Comparison of ENCODE assay signal across 8 cellular contexts in genomic region chr7:120805636-120806388, GRCh38. TPM values are rescaled to one million over a fixed set of nuclear protein-coding genes. Genes with fewer than 3 reads are reported as not detected.
DNase-seq lines count a peak whose midpoint lies in the region; ATAC-seq, FAIRE-seq and TF ChIP-seq lines count a peak whose summit lies in the region.

No MANE protein-coding gene starts in this region.

- H2AFZ ChIP-seq in H1 (ENCODE audit: low read length) = no peak overlapping the region

- TF ChIP-seq EP300 in H1 (IDR thresholded peaks at IDR 0.05; ENCODE audit: borderline replicate concordance in 1 of 2, low read depth in 2 of 2, low read length in 2 of 2) (no peak), suprapubic skin (IDR thresholded peaks at IDR 0.05) (no peak)

- TF ChIP-seq POLR2A in H1 (IDR thresholded peaks at IDR 0.05; ENCODE audit: control extremely low read depth in 1 of 2, low read depth in 2 of 2, low read length in 2 of 2) = no peak
- TF ChIP-seq POLR2A in suprapubic skin (IDR thresholded peaks at IDR 0.05) = no peak

- no peaks in the 10 kb centered on the region for H3K23me2 ChIP-seq in H1 (ENCODE audit: low read depth, low read length)

- 0 out of 2 replicates have a peak, but pooled peaks cover 3% of the 10 kb centered on the region for H3K4me1 Mint-ChIP-seq in WTC11

- CTCF ChIA-PET in WTC11 (lab: Charles Lee) = interaction anchor here (0.6 to 3.0 kb wide), 15 partner anchors 8 to 302 kb away, joined by 3 to 28 read pairs (median 4); partner anchors contain the start of gene ING3
- CTCF ChIA-PET in H1 (lab: Charles Lee; ENCODE audit: partially characterized antibody) = interaction anchor here (0.7 to 4.0 kb wide), 37 partner anchors 10 to 1190 kb away, joined by 3 to 28 read pairs (median 4); no protein-coding TSS in a partner anchor

- peak; percentile 79 to 84 for TF ChIP-seq RAD21 in H1 (IDR thresholded peaks at IDR 0.05 in 1 of 2, conservative IDR thresholded peaks at IDR 0.05 in 1 of 2; ENCODE audit: low read depth in 2 of 2, low read length in 2 of 2)

- H3K9ac ChIP-seq in H1 (replicated peaks in 1 of 4; ENCODE audit: extremely low read depth in 1 of 4, low read depth in 3 of 4, low read length in 3 of 4) = no peak overlapping the region

- H3K27me3 ChIP-seq in H1 (replicated peaks in 1 of 4; ENCODE audit: control insufficient read depth in 3 of 4, extremely low read depth in 1 of 4, insufficient read depth in 3 of 4, low read length in 3 of 4) (no peaks in the 10 kb centered on the region), suprapubic skin (no peaks in the 10 kb centered on the region)

- no peak overlapping the region for H2BK15ac ChIP-seq in H1 (ENCODE audit: low read length)

- H3K14ac ChIP-seq in H1 (ENCODE audit: insufficient read length) = no peak overlapping the region

- peak; percentile 5 for DNase-seq in AG09319 (ENCODE audit: extremely low read depth, low read depth)
- DNase-seq in GM18507 (ENCODE audit: extremely low spot score, insufficient read length, low read depth) = peak; percentile 8
- peak; percentile 45 for DNase-seq in NCI-H2081 treated with DMSO at 0.1 percent for 48 hours (lab: John Stamatoyannopoulos, UW)
- DNase-seq in WTC11 (ENCODE audit: low spot score) = peak; percentile 66
- peak; percentile 31 to 80 for DNase-seq in H1 (ENCODE audit: low read depth in 1 of 2, low spot score in 2 of 2)
- peak in 1 of 3 donors; percentile 78 for DNase-seq in mucosa of descending colon
- DNase-seq in suprapubic skin (ENCODE audit: low spot score in 2 of 2) = no peak

- no peaks in the 10 kb centered on the region for H3K79me2 ChIP-seq in H1 (ENCODE audit: control insufficient read depth in 1 of 2, insufficient read depth in 2 of 2, low read length in 2 of 2)

- no peak overlapping the region for H3K4me2 ChIP-seq in H1 (ENCODE audit: insufficient read depth in 1 of 2, low read depth in 2 of 2, low read length in 2 of 2)

- H2BK20ac ChIP-seq in H1 (ENCODE audit: low read length) = no peak overlapping the region

- WGBS in H1 (ENCODE audit: extremely low coverage in 1 of 2, insufficient coverage in 1 of 2, insufficient read length in 1 of 2, insufficient replicate concordance in 2 of 2, low coverage in 1 of 2, low lambda C conversion rate in 2 of 2, missing lambda C conversion rate in 1 of 2), 2 experiments = 58% methylated on average over 3 of the region's 3 CpGs; no CpG with 5 or more reads in 1 of the 2 experiments
- 24% methylated on average over 3 of the region's 3 CpGs for WGBS in suprapubic skin

- no peak overlapping the region for H3K56ac ChIP-seq in H1 (replicated peaks; ENCODE audit: insufficient read length, low read depth, low read length)

- no peak overlapping the region for H4K5ac ChIP-seq in H1 (ENCODE audit: insufficient read length, low read depth, low read length)

- H3K4me3 ChIP-seq in H1 (ENCODE audit: extremely low read depth in 1 of 4, insufficient read depth in 2 of 4, low read depth in 3 of 4, low read length in 4 of 4) (no peak overlapping the region), mucosa of descending colon (no peak overlapping the region), suprapubic skin (no peak overlapping the region)

- H3K9me3 ChIP-seq in H1 (ENCODE audit: insufficient read depth in 2 of 2, low read depth in 1 of 2, low read length in 1 of 2) (no peaks in the 10 kb centered on the region), mucosa of descending colon (no peaks in the 10 kb centered on the region), suprapubic skin (no peaks in the 10 kb centered on the region)

- H2BK5ac ChIP-seq in H1 (ENCODE audit: low read depth, low read length) = no peak overlapping the region

- H3K79me1 ChIP-seq in H1 (ENCODE audit: low read depth, low read length) = no peaks in the 10 kb centered on the region

- H3K23ac ChIP-seq in H1 (ENCODE audit: insufficient read length) = no peak overlapping the region

- H4K20me1 ChIP-seq in H1 (replicated peaks in 1 of 2; ENCODE audit: control insufficient read depth in 1 of 2, insufficient read depth in 2 of 2, low read length in 2 of 2) = no peaks in the 10 kb centered on the region

- no peaks in the 10 kb centered on the region for H3K9me3 Mint-ChIP-seq in WTC11

- H4K91ac ChIP-seq in H1 (replicated peaks; ENCODE audit: insufficient read length, low read length) = no peak overlapping the region

- intact Hi-C loops in mucosa of descending colon (cut with DNase I, micrococcal nuclease) = loop anchor here (5.0 to 10.0 kb wide), 3 partner anchors 131 to 279 kb away; no protein-coding TSS in a partner anchor

- no peak overlapping the region for H3K4me3 Mint-ChIP-seq in WTC11

- H3K4me1 ChIP-seq in H1 (replicated peaks in 1 of 4; ENCODE audit: control insufficient read depth in 3 of 4, insufficient read depth in 4 of 4, low read length in 3 of 4) (no peaks in the 10 kb centered on the region), mucosa of descending colon (ENCODE audit: low read depth) (no peaks in the 10 kb centered on the region), suprapubic skin (peaks cover 2% of the 10 kb centered on the region)

- no peak overlapping the region for H2BK120ac ChIP-seq in H1 (replicated peaks; ENCODE audit: low read depth, low read length)

- peak; percentile 94 for FAIRE-seq in GM18507 (lab: Jason Lieb, UNC)
- FAIRE-seq in H1 (lab: Jason Lieb, UNC) = peak; percentile 87

- ATAC-seq in HG03060 (IDR thresholded peaks at IDR 0.05; ENCODE audit: low read depth, unreplicated experiment) = peak; percentile 69
- peak; percentile 87 for ATAC-seq in WTC11
- peak; percentile 69 for ATAC-seq in mucosa of descending colon

- no peak overlapping the region for H4K8ac ChIP-seq in H1 (ENCODE audit: extremely low read depth, insufficient read depth, low read length)

- H2AK5ac ChIP-seq in H1 (ENCODE audit: low read depth, low read length) = no peak overlapping the region

- no peak overlapping the region for H3K27ac Mint-ChIP-seq in WTC11

- no peak overlapping the region for H3K4ac ChIP-seq in H1 (replicated peaks; ENCODE audit: insufficient read length, low read depth, low read length)

- TF ChIP-seq CTCF in AG09319 (IDR thresholded peaks at IDR 0.05; ENCODE audit: low read depth, low read length) (peak; percentile 88), WTC11 (IDR thresholded peaks at IDR 0.05) (peak; percentile 80), H1 (IDR thresholded peaks at IDR 0.05; ENCODE audit: control extremely low read depth in 1 of 3, insufficient read depth in 1 of 3, low read depth in 1 of 3, low read length in 3 of 3) (peak in 2 of 3 experiments; percentile 68 to 79; a peak in 3 of 4 replicates), mucosa of descending colon (IDR thresholded peaks at IDR 0.05) (peak; percentile 67), suprapubic skin (IDR thresholded peaks at IDR 0.05) (peak; percentile 23 to 71)

- H3K36me3 ChIP-seq in H1 (ENCODE audit: control insufficient read depth in 2 of 4, insufficient read depth in 4 of 4, low read length in 3 of 4) = no peaks in the 10 kb centered on the region; a peak in 1 of 8 replicates
- H3K36me3 ChIP-seq in mucosa of descending colon (ENCODE audit: low read depth) = no peaks in the 10 kb centered on the region
- H3K36me3 ChIP-seq in suprapubic skin = no peaks in the 10 kb centered on the region

- no peaks in the 10 kb centered on the region for H3K27me3 Mint-ChIP-seq in WTC11 (ENCODE audit: low read depth)

- no peak overlapping the region for H2BK12ac ChIP-seq in H1 (ENCODE audit: low read depth, low read length)

- H3K27ac ChIP-seq in H1 (ENCODE audit: low read depth, low read length) (no peak overlapping the region), suprapubic skin (no peak overlapping the region)

- no peak overlapping the region for H3K18ac ChIP-seq in H1 (ENCODE audit: extremely low read depth, low read length)

- POLR2A ChIA-PET in WTC11 (lab: Charles Lee) = no interaction called here
- POLR2A ChIA-PET in H1 (lab: Charles Lee; ENCODE audit: partially characterized antibody) = interaction anchor here (1.3 kb wide), 1 partner anchor 145 kb away, joined by 3 read pairs; no protein-coding TSS in a partner anchor

- H3K36me3 Mint-ChIP-seq in WTC11 = no peaks in the 10 kb centered on the region

TF ChIP-seq in WTC11, 78 proteins besides CTCF, POLR2A, EP300 and RAD21 (continues in another document):
- no peak for TF ChIP-seq RELA (CRISPR knock-in tag; IDR thresholded peaks at IDR 0.05; ENCODE audit: borderline replicate concordance)

TF ChIP-seq in H1, 55 proteins besides CTCF, POLR2A, EP300 and RAD21:
- TF ChIP-seq PHF8 (conservative IDR thresholded peaks at IDR 0.05; ENCODE audit: low read depth, low read length) (no peak), POLR2AphosphoS5 (IDR thresholded peaks at IDR 0.05; ENCODE audit: low read depth, low read length) (no peak), HDAC6 (IDR thresholded peaks at IDR 0.05; ENCODE audit: low read depth, low read length) (no peak), CEBPB (IDR thresholded peaks at IDR 0.05; ENCODE audit: low read depth, low read length) (no peak), SUZ12 (IDR thresholded peaks at IDR 0.05; ENCODE audit: low read length) (no peak), SRF (IDR thresholded peaks at IDR 0.05; ENCODE audit: low read depth, low read length) (peak; percentile 14; the same call in 1 of the 2 replicates), BRCA1 (IDR thresholded peaks at IDR 0.05; ENCODE audit: low read depth, low read length) (no peak), SIRT6 (IDR thresholded peaks at IDR 0.05; ENCODE audit: low read length) (no peak)

RNA-seq across cellular contexts. Expression of gene TSPAN12, which starts 52.1 kb away (rescaled TPM):
- total RNA-seq in WTC11 (2021) = 16.5 to 17.3 TPM (median 16.8 TPM) in 3 replicates
- 15.9 and 17.9 TPM in 2 replicates for total RNA-seq in H1 (2021; fragmentation: NEBNext Ultra II Directional; extraction: Animal tissue kit (Norgen Biotek cat#: 25700))
- 2.9 and 6.1 TPM in 2 replicates for polyA plus RNA-seq in H1 (2011; rRNA removed)
- polyA plus RNA-seq in H1 (2011; cell fraction: cytosol; rRNA removed) = 9.6 TPM
- polyA plus RNA-seq in H1 (2011; cell fraction: nucleus; rRNA removed) = 5.0 TPM
- polyA plus RNA-seq in H1 (2012, experiment 1 of 2) = 12.5 to 14.8 TPM (median 13.7 TPM) in 4 replicates
- 1.8 TPM for polyA plus RNA-seq in H1 (2012, experiment 2 of 2)
- 9.1 TPM for polyA plus RNA-seq in H1 (2013, experiment 1 of 2)
- 11.6 TPM for polyA plus RNA-seq in H1 (2013, experiment 2 of 2)
- 20.1 and 30.1 TPM in 2 replicates for polyA minus RNA-seq in H1 (2011; rRNA and poly(A)+ RNA removed)
- polyA minus RNA-seq in H1 (2011; cell fraction: cytosol; rRNA and poly(A)+ RNA removed) = 3.5 TPM
- 9.0 TPM for polyA minus RNA-seq in H1 (2011; cell fraction: nucleus; rRNA and poly(A)+ RNA removed)
- 10 to 100 TPM; 23.1 to 43.4 (median 35.6) TPM for total RNA-seq in mucosa of descending colon
- total RNA-seq in suprapubic skin = 1 to 10 TPM; 1.7 to 3.4 (median 2.1) TPM

Comparison
In these comparisons a context has a peak if more than half of its experiments do, and no peak if none do; other contexts are left out.
1. DNase-seq: peak in AG09319 (single experiment), GM18507 (single experiment), NCI-H2081 treated with DMSO at 0.1 percent for 48 hours (single experiment), WTC11 (single experiment) and H1 (2 of 2); none in suprapubic skin (0 of 2).
2. Peak in every context shown above with its lines, with median percentiles within 50 percentile points of each other: CTCF ChIP-seq and ATAC-seq.